Comparison of ENCODE assay signal across 15 cellular contexts in genomic region chr17:4856271-4856936, GRCh38. TPM values are rescaled to one million over a fixed set of nuclear protein-coding genes. Genes with fewer than 3 reads are reported as not detected.
DNase-seq lines count a peak whose midpoint lies in the region; ATAC-seq and FAIRE-seq lines count a peak whose summit lies in the region.
"Had no signal": no experiment of that assay in that cellular context is flagged by ENCODE, and none has a peak within 500 bp of the region (broad histone marks: within the 10 kb centered on the region; RNA-seq: fewer than 3 reads in every experiment).

No MANE protein-coding gene starts in this region.

- H3K36me3 Mint-ChIP-seq in T-helper 17 cell (ENCODE audit: low read depth) = peaks cover 9% of the 10 kb centered on the region

- no peaks in the 10 kb centered on the region for H3K27me3 ChIP-seq in mesenchymal stem cell (ENCODE audit: control insufficient read depth in 1 of 2, insufficient read depth in 1 of 2, low read length in 2 of 2)
- H3K27me3 ChIP-seq: right lobe of liver, SJSA1 had no signal

- peaks cover 34% of the 10 kb centered on the region for H3K79me1 ChIP-seq in mesenchymal stem cell (replicated peaks; ENCODE audit: low read length, poor library complexity, severe bottlenecking)

- H3K4me3 ChIP-seq in mesenchymal stem cell (ENCODE audit: insufficient read depth in 1 of 2, low read depth in 1 of 2, low read length in 2 of 2) = no peak overlapping the region
- H3K4me3 ChIP-seq: right lobe of liver, SJSA1 had no signal

- peaks cover 35% of the 10 kb centered on the region for H3K4me1 ChIP-seq in mesenchymal stem cell (ENCODE audit: control insufficient read depth, insufficient read depth, low read depth, low read length)
- H3K4me1 ChIP-seq: right lobe of liver had no signal

- no peak overlapping the region for H3K4ac ChIP-seq in mesenchymal stem cell (ENCODE audit: low read depth in 1 of 2, low read length in 2 of 2)

- no peak overlapping the region for H2BK120ac ChIP-seq in mesenchymal stem cell (ENCODE audit: low read depth, low read length)

- no peak overlapping the region for H3K4me2 ChIP-seq in mesenchymal stem cell (ENCODE audit: low read length, poor library complexity, severe bottlenecking)

- H3K23ac ChIP-seq in mesenchymal stem cell (ENCODE audit: low read length in 2 of 2) = no peak overlapping the region

- peaks cover 11 to 25% of the 10 kb centered on the region in 2 experiments for H3K36me3 ChIP-seq in mesenchymal stem cell (ENCODE audit: control insufficient read depth in 1 of 2, insufficient read depth in 2 of 2, low read depth in 1 of 2, low read length in 2 of 2)
- H3K36me3 ChIP-seq: right lobe of liver had no signal

- H3K14ac ChIP-seq in mesenchymal stem cell (ENCODE audit: low read length in 2 of 2) = no peak overlapping the region

- ATAC-seq in T-helper 17 cell (no peak), GM19035 (IDR thresholded peaks at IDR 0.05; ENCODE audit: unreplicated experiment) (no peak), HG02938 (IDR thresholded peaks at IDR 0.05; ENCODE audit: unreplicated experiment) (no peak)
- ATAC-seq: activated CD4-positive, alpha-beta T cell treated with anti-CD3 and anti-CD28 coated beads for 36 hours; right lobe of liver had no signal

- peak overlapping the region; percentile 56 for H2BK15ac ChIP-seq in mesenchymal stem cell (ENCODE audit: low read depth, poor library complexity, severe bottlenecking)

- H4K8ac ChIP-seq in mesenchymal stem cell (ENCODE audit: low read length) = no peak overlapping the region

- no peak overlapping the region for H4K91ac ChIP-seq in mesenchymal stem cell (ENCODE audit: low read length)

- no peak overlapping the region for H2AFZ ChIP-seq in mesenchymal stem cell (ENCODE audit: low read depth, low read length)

- WGBS in mesenchymal stem cell = 88% methylated on average over 13 of the region's 17 CpGs

- no peaks in the 10 kb centered on the region for H3K27me3 Mint-ChIP-seq in T-helper 17 cell
- H3K27me3 Mint-ChIP-seq: activated CD4-positive, alpha-beta T cell treated with anti-CD3 and anti-CD28 coated beads for 36 hours; B cell had no signal

- no peak overlapping the region for H2BK12ac ChIP-seq in mesenchymal stem cell (ENCODE audit: low read length in 2 of 2)

- no peak overlapping the region for H3K18ac ChIP-seq in mesenchymal stem cell (ENCODE audit: low read depth in 1 of 2, low read length in 2 of 2)

- peak overlapping the region; percentile 12 for H3K4me3 Mint-ChIP-seq in T-helper 17 cell
- H3K4me3 Mint-ChIP-seq: activated CD4-positive, alpha-beta T cell treated with anti-CD3 and anti-CD28 coated beads for 36 hours; B cell had no signal

- H3K4me1 Mint-ChIP-seq in T-helper 17 cell = peaks cover 39% of the 10 kb centered on the region

- no peak overlapping the region for H2AK5ac ChIP-seq in mesenchymal stem cell (ENCODE audit: low read length, severe bottlenecking)

- no peak for DNase-seq in T-helper 17 cell
- peak in 17 of 61 donors; percentile 11 to 75 (median 33) for DNase-seq in caudate nucleus (lab: John Stamatoyannopoulos, UW)
- DNase-seq in mesenchymal stem cell = no peak
- peak; percentile 50 for DNase-seq in superior temporal gyrus (ENCODE audit: extremely low spot score)
- no peak for DNase-seq in urothelium cell line (ENCODE audit: low spot score)
- DNase-seq: activated CD4-positive, alpha-beta T cell treated with anti-CD3 and anti-CD28 coated beads for 36 hours; Calu3; NCI-H146; NCI-H446 treated with DMSO at 0.1 percent for 48 hours; right lobe of liver; T1000 had no signal

- no peak overlapping the region for H2BK5ac ChIP-seq in mesenchymal stem cell (ENCODE audit: low read depth, low read length, poor library complexity, severe bottlenecking)

- no peak overlapping the region for H3K9ac ChIP-seq in mesenchymal stem cell (ENCODE audit: low read length)

- H3K27ac ChIP-seq in caudate nucleus (ENCODE audit: low read depth, low read length) = peak overlapping the region; percentile 93
- H3K27ac ChIP-seq in mesenchymal stem cell (ENCODE audit: low read length, poor library complexity, severe bottlenecking) = no peak overlapping the region
- H3K27ac ChIP-seq: right lobe of liver, SJSA1 had no signal

- FAIRE-seq in urothelium cell line (lab: Jason Lieb, UNC) = no peak

- H3K9me3 ChIP-seq in T-helper 17 cell (ENCODE audit: control insufficient read depth, low read length, poor library complexity, severe bottlenecking) = no peaks in the 10 kb centered on the region
- H3K9me3 ChIP-seq in mesenchymal stem cell (ENCODE audit: control insufficient read depth, low read length) = no peaks in the 10 kb centered on the region
- H3K9me3 ChIP-seq: right lobe of liver, SJSA1 had no signal

- H3K27ac Mint-ChIP-seq in T-helper 17 cell = no peak overlapping the region
- H3K27ac Mint-ChIP-seq: activated CD4-positive, alpha-beta T cell treated with anti-CD3 and anti-CD28 coated beads for 36 hours; B cell had no signal

RNA-seq across cellular contexts. Expression of gene MINK1, which starts 23.3 kb away (rescaled TPM):
- 100 to 1,000 TPM; 188 to 263 TPM for total RNA-seq in T-helper 17 cell
- 41.2 TPM for polyA plus RNA-seq in mesenchymal stem cell (2013, experiment 1 of 2)
- polyA plus RNA-seq in mesenchymal stem cell (2013, experiment 2 of 2) = 38.5 TPM

RNA-seq across cellular contexts. Expression of gene C17orf107, which starts 42.9 kb away (rescaled TPM):
- 10 to 100 TPM; 10.7 to 12.8 TPM for total RNA-seq in T-helper 17 cell
- polyA plus RNA-seq in mesenchymal stem cell (2013, experiment 1 of 2) = 0.17 TPM
- polyA plus RNA-seq in mesenchymal stem cell (2013, experiment 2 of 2) = 0.23 TPM

RNA-seq across cellular contexts. Expression of gene CHRNE, which starts 46.5 kb away (rescaled TPM):
- total RNA-seq in T-helper 17 cell = 1 to 10 TPM; 1.1 to 1.6 TPM
- 0.14 TPM for polyA plus RNA-seq in mesenchymal stem cell (2013, experiment 1 of 2)
- 0.22 TPM for polyA plus RNA-seq in mesenchymal stem cell (2013, experiment 2 of 2)

RNA-seq across cellular contexts. Expression of gene PLD2, which starts 49.5 kb away (rescaled TPM):
- total RNA-seq in T-helper 17 cell = 10 to 100 TPM; 30.6 to 32.8 TPM
- polyA plus RNA-seq in mesenchymal stem cell (2013, experiment 1 of 2) = 12.3 TPM
- 12.6 TPM for polyA plus RNA-seq in mesenchymal stem cell (2013, experiment 2 of 2)
